ENCODE assay signal across 16 cellular contexts in genomic region chr9:98241357-98242104, GRCh38. TPM values are rescaled to one million over a fixed set of nuclear protein-coding genes. Genes with fewer than 3 reads are reported as not detected.
DNase-seq lines count a peak whose midpoint lies in the region; TF ChIP-seq lines count a peak whose summit lies in the region.
"Had no signal": no experiment of that assay in that cellular context is flagged by ENCODE, and none has a peak within 500 bp of the region (broad histone marks: within the 10 kb centered on the region; RNA-seq: fewer than 3 reads in every experiment).

No MANE protein-coding gene starts in this region.

- H3K4me3 Mint-ChIP-seq in H9 = no peak overlapping the region
- H3K4me3 Mint-ChIP-seq: activated naive CD4-positive, alpha-beta T cell treated with anti-CD3 and anti-CD28 coated beads, Interleukin-2, amount 50 U/mL, for 24 hours had no signal

- no peaks in the 10 kb centered on the region for H3K79me2 ChIP-seq in H9 (ENCODE audit: insufficient read depth, low read length)
- H3K79me2 ChIP-seq in mesendoderm (ENCODE audit: control insufficient read depth, insufficient read depth, low read length) = peaks cover 2% of the 10 kb centered on the region

- no peak overlapping the region for H2BK15ac ChIP-seq in H9 (ENCODE audit: low read depth, low read length)
- H2BK15ac ChIP-seq in mesendoderm (replicated peaks; ENCODE audit: low read depth) = no peak overlapping the region

- H2AK5ac ChIP-seq in H9 (ENCODE audit: insufficient read length, low read length) (no peak overlapping the region), mesendoderm (ENCODE audit: low read length) (no peak overlapping the region)

- H3K27ac Mint-ChIP-seq in H9 = peak overlapping the region in 1 of 3 experiments; percentile 81; a peak in 2 of 7 replicates
- H3K27ac Mint-ChIP-seq: activated naive CD4-positive, alpha-beta T cell treated with anti-CD3 and anti-CD28 coated beads, Interleukin-2, amount 50 U/mL, for 24 hours had no signal

- TF ChIP-seq CTCF in H9 (conservative IDR thresholded peaks at IDR 0.05) (peak; percentile 62), WERI-Rb-1 (IDR thresholded peaks at IDR 0.05; ENCODE audit: low read depth, low read length) (peak; percentile 64), lower leg skin (IDR thresholded peaks at IDR 0.05) (no peak)

- no peak overlapping the region for H2AFZ ChIP-seq in H9 (ENCODE audit: low read length)

- H4K91ac ChIP-seq in H9 (ENCODE audit: insufficient read length, low read depth, low read length) = no peak overlapping the region

- intact Hi-C loops in lower leg skin (cut with DNase I; ENCODE audit: low total_unique reads) = no loop called here

- no peaks in the 10 kb centered on the region; the same call in 1 of the 2 replicates for H3K27me3 Mint-ChIP-seq in H9 (ENCODE audit: low read depth)
- H3K27me3 Mint-ChIP-seq: activated naive CD4-positive, alpha-beta T cell treated with anti-CD3 and anti-CD28 coated beads, Interleukin-2, amount 50 U/mL, for 24 hours had no signal

- H3K4me2 ChIP-seq in H9 (ENCODE audit: insufficient read depth, insufficient read length, low read length) (no peak overlapping the region), mesendoderm (ENCODE audit: low read length) (no peak overlapping the region)

- peaks cover 14 to 18% of the 10 kb centered on the region in 2 experiments for H3K4me1 Mint-ChIP-seq in H9
- H3K4me1 Mint-ChIP-seq: activated naive CD4-positive, alpha-beta T cell treated with anti-CD3 and anti-CD28 coated beads, Interleukin-2, amount 50 U/mL, for 24 hours had no signal

- H3K9me3 ChIP-seq in H9 (ENCODE audit: control insufficient read depth, low read depth, low read length) (no peaks in the 10 kb centered on the region), WERI-Rb-1 (ENCODE audit: severe bottlenecking) (no peaks in the 10 kb centered on the region)
- H3K9me3 ChIP-seq: gastroesophageal sphincter, ovary had no signal

- H4K20me1 ChIP-seq in H9 (ENCODE audit: control insufficient read depth, insufficient read depth, insufficient read length) = no peaks in the 10 kb centered on the region

- H3K27me3 ChIP-seq in H9 (ENCODE audit: insufficient read depth, low read length) (no peaks in the 10 kb centered on the region), WERI-Rb-1 (ENCODE audit: insufficient read depth, low read depth, severe bottlenecking) (no peaks in the 10 kb centered on the region), mesendoderm (ENCODE audit: insufficient read depth, low read length, poor library complexity) (no peaks in the 10 kb centered on the region)
- H3K27me3 ChIP-seq: gastroesophageal sphincter, ovary had no signal

- no CpG with 5 or more reads among the region's 3 CpGs for WGBS in H9 (ENCODE audit: extremely low coverage, insufficient read length, low lambda C conversion rate)
- no CpG with 5 or more reads among the region's 3 CpGs for WGBS in mesendoderm (ENCODE audit: extremely low coverage, insufficient coverage, low lambda C conversion rate)
- 82 to 88% methylated on average over 3 of the region's 3 CpGs for WGBS in lower leg skin, 2 donors

- no peak overlapping the region for H2BK12ac ChIP-seq in H9 (ENCODE audit: insufficient read length, low read depth, low read length)

- H3K27ac ChIP-seq in H9 (ENCODE audit: insufficient read length, low read depth, low read length) = no peak overlapping the region
- H3K27ac ChIP-seq in WERI-Rb-1 = no peak overlapping the region
- no peak overlapping the region for H3K27ac ChIP-seq in mesendoderm (ENCODE audit: low read depth, low read length)
- H3K27ac ChIP-seq: gastroesophageal sphincter, ovary had no signal

- H3K9ac ChIP-seq in H9 (ENCODE audit: extremely low read depth, insufficient read length, low read length) (no peak overlapping the region), mesendoderm (ENCODE audit: low read length) (no peak overlapping the region)

- H3K18ac ChIP-seq in H9 (ENCODE audit: insufficient read length, low read depth, low read length) = no peak overlapping the region
- H3K18ac ChIP-seq in mesendoderm (ENCODE audit: low read length) = no peak overlapping the region

- H4K5ac ChIP-seq in H9 (ENCODE audit: insufficient read length, low read depth, low read length) (no peak overlapping the region), mesendoderm (ENCODE audit: low read length) (no peak overlapping the region)

- H3T11ph ChIP-seq in H9 (ENCODE audit: low read length) = no peak overlapping the region

- no peak overlapping the region for H4K8ac ChIP-seq in H9 (replicated peaks; ENCODE audit: insufficient read length, low read depth, low read length)
- H4K8ac ChIP-seq in mesendoderm (ENCODE audit: low read depth, low read length) = no peak overlapping the region

- H3K4me3 ChIP-seq in WERI-Rb-1 (ENCODE audit: low read depth, low read length) = no peak overlapping the region
- H3K4me3 ChIP-seq in mesendoderm (ENCODE audit: low read length) = no peak overlapping the region
- no peak overlapping the region for H3K4me3 ChIP-seq in lower leg skin (ENCODE audit: low read depth, poor library complexity, severe bottlenecking)
- H3K4me3 ChIP-seq: gastroesophageal sphincter, ovary had no signal

- H3K36me3 ChIP-seq in WERI-Rb-1 (no peaks in the 10 kb centered on the region), mesendoderm (ENCODE audit: control insufficient read depth, insufficient read depth, low read length) (peaks cover 1% of the 10 kb centered on the region)
- H3K36me3 ChIP-seq: ovary had no signal

- no peak overlapping the region for H3K14ac ChIP-seq in H9 (ENCODE audit: insufficient read depth, low read length)

- H2BK5ac ChIP-seq in H9 (ENCODE audit: insufficient read length, low read length) (no peak overlapping the region), mesendoderm (ENCODE audit: low read length) (no peak overlapping the region)

- no peak overlapping the region for H2BK20ac ChIP-seq in H9 (ENCODE audit: low read depth, low read length, poor library complexity, severe bottlenecking)

- H2BK120ac ChIP-seq in H9 (ENCODE audit: low read depth, low read length, poor library complexity, severe bottlenecking) (no peak overlapping the region), mesendoderm (ENCODE audit: low read depth, low read length) (no peak overlapping the region)

- H3K79me1 ChIP-seq in H9 (ENCODE audit: insufficient read depth, low read depth, low read length, poor library complexity, severe bottlenecking) (no peaks in the 10 kb centered on the region), mesendoderm (ENCODE audit: low read length) (no peaks in the 10 kb centered on the region)

- H3K23me2 ChIP-seq in H9 (ENCODE audit: insufficient read length, low read depth, low read length, poor library complexity, severe bottlenecking) = no peaks in the 10 kb centered on the region

- no peaks in the 10 kb centered on the region for H3K9me3 Mint-ChIP-seq in H9
- H3K9me3 Mint-ChIP-seq: activated naive CD4-positive, alpha-beta T cell treated with anti-CD3 and anti-CD28 coated beads, Interleukin-2, amount 50 U/mL, for 24 hours had no signal

- H3K56ac ChIP-seq in H9 (ENCODE audit: insufficient read length, low read depth, low read length) (no peak overlapping the region), mesendoderm (ENCODE audit: low read length) (no peak overlapping the region)

- TF ChIP-seq POLR2A in lower leg skin (IDR thresholded peaks at IDR 0.05) = no peak

- H3K4me1 ChIP-seq in H9 (ENCODE audit: insufficient read depth, low read length) = no peaks in the 10 kb centered on the region; the same call in 1 of the 2 replicates
- peaks cover under 1% of the 10 kb centered on the region for H3K4me1 ChIP-seq in mesendoderm (ENCODE audit: control insufficient read depth, low read depth, low read length)
- H3K4me1 ChIP-seq: gastroesophageal sphincter had no signal

- peaks cover 0 to 7% (median 0%) of the 10 kb centered on the region in 3 experiments; a peak in 2 of 7 replicates for H3K36me3 Mint-ChIP-seq in H9 (ENCODE audit: insufficient read depth in 1 of 3, low read depth in 3 of 3)
- H3K36me3 Mint-ChIP-seq: activated naive CD4-positive, alpha-beta T cell treated with anti-CD3 and anti-CD28 coated beads, Interleukin-2, amount 50 U/mL, for 24 hours had no signal

- H3K23ac ChIP-seq in H9 (ENCODE audit: insufficient read length, low read depth, low read length) (no peak overlapping the region), mesendoderm (ENCODE audit: low read length) (no peak overlapping the region)

- H3K4ac ChIP-seq in H9 (ENCODE audit: low read depth, low read length) (no peak overlapping the region), mesendoderm (ENCODE audit: low read depth, low read length) (no peak overlapping the region)

- peak; percentile 69 to 73 for DNase-seq in AML-193 (lab: John Stamatoyannopoulos, UW)
- no peak for DNase-seq in H9
- DNase-seq in WERI-Rb-1 = no peak
- peak; percentile 72 for DNase-seq in mesendoderm
- DNase-seq in NCI-H1436 treated with DMSO at 0.1 percent for 48 hours (lab: John Stamatoyannopoulos, UW) = no peak
- no peak for DNase-seq in NCI-H1105 treated with DMSO at 0.1 percent for 48 hours (lab: John Stamatoyannopoulos, UW)
- DNase-seq in lower leg skin (ENCODE audit: low spot score in 2 of 2) = no peak
- no peak for DNase-seq in nucleus accumbens (lab: John Stamatoyannopoulos, UW)
- DNase-seq: activated CD8-positive, alpha-beta memory T cell treated with anti-CD3 and anti-CD28 coated beads, Interleukin-2, amount 50 U/mL, for 48 hours; midbrain; MM.1S; ovary; stimulated activated CD4-positive, alpha-beta T cell treated with anti-CD3 and anti-CD28 coated beads, Interleukin-12 subunit alpha, Interleukin-12 subunit beta, amount 100 ng/mL, for 4 hours; substantia nigra had no signal

RNA-seq across cellular contexts. Expression of gene TBC1D2, which starts 13.9 kb away (rescaled TPM):
- total RNA-seq in H9 (2021) (2.3 and 2.9 TPM in 2 replicates), lower leg skin (10 to 100 TPM; 35.4 to 56.3 (median 45.9) TPM)
- 16.0 TPM for polyA plus RNA-seq in mesendoderm (2013, experiment 1 of 2)
- polyA plus RNA-seq in mesendoderm (2013, experiment 2 of 2) = 16.2 TPM

RNA-seq across cellular contexts. Expression of gene CORO2A, which starts 49.1 kb away (rescaled TPM):
- total RNA-seq in H9 (2021) = 15.5 and 15.8 TPM in 2 replicates
- 44.1 TPM for polyA plus RNA-seq in mesendoderm (2013, experiment 1 of 2)
- polyA plus RNA-seq in mesendoderm (2013, experiment 2 of 2) = 45.6 TPM
- total RNA-seq in lower leg skin = 10 to 100 TPM; 20.8 to 31.4 (median 25.4) TPM

Comparison
In these comparisons a context has a peak if more than half of its experiments do, and no peak if none do; other contexts are left out.
1. DNase-seq: peak in AML-193 (2 of 2) and mesendoderm (single experiment); none in H9 (single experiment), WERI-Rb-1 (single experiment), NCI-H1436 treated with DMSO at 0.1 percent for 48 hours (single experiment), NCI-H1105 treated with DMSO at 0.1 percent for 48 hours (single experiment), lower leg skin (0 of 2) and nucleus accumbens (0 of 56).
2. CTCF ChIP-seq: peak in H9 (single experiment) and WERI-Rb-1 (single experiment); none in lower leg skin (0 of 3).